24 cellular contexts compared by ENCODE assay signal in the genomic region with DNA sequence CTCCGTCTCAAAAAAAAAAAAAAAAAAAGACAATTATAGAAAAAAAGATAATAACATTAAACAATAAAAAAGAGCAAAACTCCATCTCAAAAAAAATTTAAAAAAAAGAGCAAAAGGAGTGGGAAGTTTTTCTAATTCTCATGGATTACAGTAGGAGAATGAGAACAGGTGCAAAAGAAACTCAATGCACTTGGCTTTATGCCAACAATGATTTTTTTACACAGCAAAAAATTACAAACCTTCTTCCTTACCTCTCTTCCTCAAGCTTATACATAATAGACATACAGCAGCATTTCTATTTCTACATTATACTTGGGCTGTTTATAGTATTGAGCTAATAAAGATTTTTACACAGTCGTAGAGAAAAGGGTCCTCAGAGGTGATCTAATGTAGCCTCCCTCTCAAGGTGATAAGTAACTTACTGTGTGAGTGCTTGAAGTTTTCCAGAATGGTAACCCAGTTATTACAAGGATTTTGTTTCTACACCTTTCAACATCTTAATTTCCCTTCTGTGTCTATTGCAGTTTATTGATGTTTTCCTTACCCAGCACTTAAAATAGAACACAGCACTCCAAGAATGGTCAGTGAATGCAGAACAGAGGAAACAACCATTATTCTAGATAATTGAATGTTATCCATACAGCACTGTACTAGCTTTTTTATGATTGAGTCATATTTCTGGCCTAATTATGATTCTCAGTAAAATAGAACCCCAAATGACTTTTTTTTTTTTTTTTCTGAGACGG. TPM values are rescaled to one million over a fixed set of nuclear protein-coding genes. Genes with fewer than 3 reads are reported as not detected.
DNase-seq lines count a peak whose midpoint lies in the region; ATAC-seq and TF ChIP-seq lines count a peak whose summit lies in the region.
"Had no signal": no experiment of that assay in that cellular context is flagged by ENCODE, and none has a peak within 500 bp of the region (broad histone marks: within the 10 kb centered on the region; RNA-seq: fewer than 3 reads in every experiment).

No MANE protein-coding gene starts in this region.

- no peaks in the 10 kb centered on the region for H3K36me3 ChIP-seq in left lung
- H3K36me3 ChIP-seq: BE2C, brain microvascular endothelial cell, HAP-1, thyroid gland had no signal

- no peaks in the 10 kb centered on the region for H3K27me3 ChIP-seq in left lung
- H3K27me3 ChIP-seq: BE2C, brain microvascular endothelial cell, thyroid gland had no signal

- H3K27ac Mint-ChIP-seq in natural killer cell = peak overlapping the region; percentile 52 to 70
- H3K27ac Mint-ChIP-seq: activated naive CD4-positive, alpha-beta T cell treated with anti-CD3 and anti-CD28 coated beads for 36 hours had no signal

- H3K4me1 ChIP-seq in left lung = peaks cover 0 to 4% of the 10 kb centered on the region in 2 donors
- H3K4me1 ChIP-seq: BE2C, thyroid gland had no signal

- POLR2A ChIA-PET in HEK293T (lab: Yijun Ruan, JAX) = interaction anchor here (2.0 kb wide), 1 partner anchor 38 kb away, joined by 6 read pairs; a partner anchor contains a TSS

- H3K27me3 Mint-ChIP-seq in natural killer cell (ENCODE audit: low read depth in 2 of 2) = no peaks in the 10 kb centered on the region
- H3K27me3 Mint-ChIP-seq: naive B cell; stimulated activated naive CD8-positive, alpha-beta T cell treated with anti-CD3 and anti-CD28 coated beads, Interleukin-15, amount 100 ng/mL, for 72 hours had no signal

- peaks cover 62 to 72% of the 10 kb centered on the region in 2 donors for H3K4me1 Mint-ChIP-seq in natural killer cell

- intact Hi-C loops in natural killer cell (cut with micrococcal nuclease) = no loop called here
- intact Hi-C loops in left lung (cut with DNase I) = no loop called here

- peaks cover 6% of the 10 kb centered on the region for H3K36me3 Mint-ChIP-seq in natural killer cell

- no peak overlapping the region for H3K4me3 Mint-ChIP-seq in natural killer cell
- H3K4me3 Mint-ChIP-seq: activated naive CD4-positive, alpha-beta T cell treated with anti-CD3 and anti-CD28 coated beads for 36 hours; naive B cell; stimulated activated naive CD8-positive, alpha-beta T cell treated with anti-CD3 and anti-CD28 coated beads, Interleukin-15, amount 100 ng/mL, for 72 hours had no signal

- TF ChIP-seq CTCF in natural killer cell (IDR thresholded peaks at IDR 0.05) (no peak), left lung (IDR thresholded peaks at IDR 0.05) (no peak)

- H3K9me3 Mint-ChIP-seq in natural killer cell = no peaks in the 10 kb centered on the region
- H3K9me3 Mint-ChIP-seq: activated naive CD4-positive, alpha-beta T cell treated with anti-CD3 and anti-CD28 coated beads for 36 hours; naive B cell; stimulated activated naive CD8-positive, alpha-beta T cell treated with anti-CD3 and anti-CD28 coated beads, Interleukin-15, amount 100 ng/mL, for 72 hours had no signal

- CTCF ChIA-PET in HEK293T (lab: Yijun Ruan, JAX) = interaction anchor here (0.6 to 1.2 kb wide), 3 partner anchors 13 to 22 kb away, joined by 4 to 6 read pairs (median 5); no protein-coding TSS in a partner anchor

- no peak overlapping the region for H3K27ac ChIP-seq in left lung
- H3K27ac ChIP-seq: brain microvascular endothelial cell, KMS-11, skin epidermis, thyroid gland, VCaP had no signal

- no peaks in the 10 kb centered on the region for H3K9me3 ChIP-seq in left lung
- H3K9me3 ChIP-seq: BE2C, HAP-1, thyroid gland had no signal

- ATAC-seq in natural killer cell (no peak), left lung (no peak), GM21576 (IDR thresholded peaks at IDR 0.05; ENCODE audit: unreplicated experiment) (no peak)
- ATAC-seq: stimulated activated naive CD8-positive, alpha-beta T cell treated with anti-CD3 and anti-CD28 coated beads, Interleukin-15, amount 100 ng/mL, for 72 hours had no signal

- H3K4me3 ChIP-seq in left lung = no peak overlapping the region
- H3K4me3 ChIP-seq: HAP-1, skin epidermis, thyroid gland had no signal

- peak; percentile 21 for DNase-seq in NCI-H748 (lab: John Stamatoyannopoulos, UW; ENCODE audit: unreplicated experiment)
- no peak for DNase-seq in NCI-H748 treated with DMSO at 0.1 percent for 48 hours (lab: John Stamatoyannopoulos, UW)
- DNase-seq in HEK293T (ENCODE audit: extremely low spot score) = no peak
- DNase-seq in NCI-H2227 treated with DMSO at 0.1 percent for 48 hours (lab: John Stamatoyannopoulos, UW) = peak; percentile 14
- no peak for DNase-seq in natural killer cell
- no peak for DNase-seq in left lung
- DNase-seq: ACHN; activated CD4-positive, alpha-beta T cell treated with anti-CD3 and anti-CD28 coated beads for 4 hours; activated naive CD4-positive, alpha-beta T cell treated with anti-CD3 and anti-CD28 coated beads for 36 hours; amniotic stem cell; BE2C; brain microvascular endothelial cell; hypothalamus; naive B cell; NCI-H187 treated with DMSO at 0.1 percent for 48 hours; SHP77 treated with DMSO at 0.1 percent for 48 hours; stimulated activated naive CD8-positive, alpha-beta T cell treated with anti-CD3 and anti-CD28 coated beads, Interleukin-15, amount 100 ng/mL, for 72 hours; T-helper 9 cell; thyroid gland had no signal

TF ChIP-seq in HEK293T, 16 proteins besides CTCF, POLR2A, EP300 and RAD21:
- TF ChIP-seq ZNF384 (IDR thresholded peaks at IDR 0.05) (peak; percentile 51; the same call in 1 of the 2 replicates), SUZ12 (IDR thresholded peaks at IDR 0.05) (no peak)

RNA-seq across cellular contexts. Expression of a gene that starts 34.9 kb away (rescaled TPM):
- total RNA-seq in natural killer cell (10 to 100 TPM; 76.6 to 89.8 (median 87.7) TPM), left lung (10 to 100 TPM; 24.7 to 30.7 TPM)

RNA-seq across cellular contexts. Expression of a gene that starts 38.2 kb away (rescaled TPM):
- 100 to 1,000 TPM in 1 of 3 donors, 10 to 100 TPM in 2; 74.7 to 105 (median 96.7) TPM for total RNA-seq in natural killer cell
- 1 to 10 TPM; 4.3 to 6.1 TPM for total RNA-seq in left lung

Comparison
In these comparisons a context has a peak if more than half of its experiments do, and no peak if none do; other contexts are left out.
1. DNase-seq: peak in NCI-H748 (single experiment) and NCI-H2227 treated with DMSO at 0.1 percent for 48 hours (single experiment); none in NCI-H748 treated with DMSO at 0.1 percent for 48 hours (single experiment), HEK293T (single experiment), natural killer cell (single experiment) and left lung (0 of 2).
2. RNA of a gene that starts 38.2 kb away (total RNA-seq): 74.7 to 105 TPM in natural killer cell; 4.3 to 6.1 TPM in left lung; every median in the first group is over 10 times any median in the second.